14 cellular contexts compared by ENCODE assay signal in the genomic region with DNA sequence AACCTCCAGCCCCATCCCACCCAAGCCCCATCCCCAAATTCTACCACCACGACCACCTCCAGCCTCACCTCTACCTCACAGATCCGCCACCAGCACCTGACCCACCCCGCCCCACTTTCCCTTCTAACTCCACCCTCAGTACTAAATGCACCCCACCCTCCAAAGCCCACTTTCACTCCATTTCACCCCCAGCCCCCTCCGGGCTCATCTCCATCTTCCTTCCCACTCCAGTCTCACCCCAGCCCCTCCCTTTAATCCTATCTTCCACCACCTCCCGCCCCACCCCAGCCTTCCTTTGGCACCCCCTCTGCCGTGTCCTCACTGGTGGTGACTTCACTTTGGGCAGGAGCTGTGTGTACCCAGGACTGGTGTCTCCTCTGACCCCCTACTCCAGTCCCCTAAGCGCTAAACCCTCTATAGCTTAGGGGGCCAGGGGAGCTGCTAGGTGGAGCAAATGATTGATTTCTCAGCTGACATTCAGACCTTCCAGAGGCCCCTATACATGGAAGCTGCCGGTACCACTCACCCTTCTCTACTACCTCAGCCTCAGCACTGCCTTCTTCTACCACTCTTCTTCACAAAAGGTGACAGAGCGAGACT. TPM values are rescaled to one million over a fixed set of nuclear protein-coding genes. Genes with fewer than 3 reads are reported as not detected.
DNase-seq lines count a peak whose midpoint lies in the region; ATAC-seq, FAIRE-seq and TF ChIP-seq lines count a peak whose summit lies in the region.
"Had no signal": no experiment of that assay in that cellular context is flagged by ENCODE, and none has a peak within 500 bp of the region (broad histone marks: within the 10 kb centered on the region; RNA-seq: fewer than 3 reads in every experiment).

No MANE protein-coding gene starts in this region.

- H3K79me2 ChIP-seq in K562 (ENCODE audit: control insufficient read depth, insufficient read depth, low read length) (peaks cover 22% of the 10 kb centered on the region), HepG2 (ENCODE audit: insufficient read depth, low read length) (peaks cover 19% of the 10 kb centered on the region)

- H3K9ac ChIP-seq in K562 (ENCODE audit: insufficient read depth in 1 of 2, low read depth in 2 of 2, low read length in 2 of 2) (0 out of 4 replicates have a peak overlapping the region, but pooled peaks of 1 of the 2 experiments have one; percentile 34), HepG2 (ENCODE audit: insufficient read depth, low read depth, low read length) (peak overlapping the region; percentile 51; the same call in 1 of the 2 replicates)

- H3K9me3 ChIP-seq in HEK293 (ENCODE audit: control insufficient read depth, insufficient read depth, low read depth, low read length) (no peaks in the 10 kb centered on the region), K562 (replicated peaks; ENCODE audit: control insufficient read depth, insufficient read depth, low read depth, low read length) (no peaks in the 10 kb centered on the region), HepG2 (ENCODE audit: low read length) (no peaks in the 10 kb centered on the region)

- no peaks in the 10 kb centered on the region for H3K27me3 Mint-ChIP-seq in stimulated activated memory B cell treated with anti-CD40 and anti-IgM and Interleukin-4, amounts not matched to agents 10 μg/mL and 1 μg/mL and 100 μg/mL, for 72 hours
- H3K27me3 Mint-ChIP-seq in activated CD4-positive, alpha-beta T cell treated with anti-CD3 and anti-CD28 coated beads for 36 hours: peaks cover 6% of the 10 kb centered on the region

- ATAC-seq in K562: no peak
- ATAC-seq in HepG2: peak; percentile 2; the same call in 2 of the 3 replicates
- ATAC-seq in stimulated activated memory B cell treated with anti-CD40 and anti-IgM and Interleukin-4, amounts not matched to agents 10 μg/mL and 1 μg/mL and 100 μg/mL, for 72 hours: no peak
- no peak for ATAC-seq in HG02870 (IDR thresholded peaks at IDR 0.05; ENCODE audit: unreplicated experiment)
- no peak for ATAC-seq in activated CD4-positive, alpha-beta T cell treated with anti-CD3 and anti-CD28 coated beads for 36 hours
- ATAC-seq: activated T-cell treated with anti-CD3 and anti-CD28 coated beads, Interleukin-2, amount 50 U/mL, for 4 hours had no signal

- H3K9me1 ChIP-seq in K562 (ENCODE audit: control insufficient read depth, insufficient read depth, low read length): no peaks in the 10 kb centered on the region

- no peak overlapping the region for H3K27ac ChIP-seq in HEK293 (ENCODE audit: extremely low read depth, low read depth, low read length)
- H3K27ac ChIP-seq in K562 (ENCODE audit: extremely low read depth, low read depth, low read length): peak overlapping the region; percentile 68; the same call in 2 of the 3 replicates
- peak overlapping the region; percentile 34 for H3K27ac ChIP-seq in HepG2 (ENCODE audit: extremely low read length, insufficient read depth, low read length)

- H3K27me3 ChIP-seq in K562 (ENCODE audit: control insufficient read depth in 2 of 2, insufficient read depth in 2 of 2, low read length in 2 of 2) (no peaks in the 10 kb centered on the region), HepG2 (ENCODE audit: control insufficient read depth in 1 of 2, insufficient read depth in 2 of 2, low read length in 2 of 2) (peaks cover 0 to 3% of the 10 kb centered on the region in 2 experiments; a peak in 2 of 5 replicates)

- H2AFZ ChIP-seq in K562 (ENCODE audit: low read depth, low read length) (peak overlapping the region; percentile 71), HepG2 (ENCODE audit: low read length) (no peak overlapping the region)

- peaks cover 8% of the 10 kb centered on the region for H3K4me1 ChIP-seq in HEK293 (ENCODE audit: control insufficient read depth, insufficient read depth, low read length)
- peaks cover 22 to 45% of the 10 kb centered on the region in 2 experiments for H3K4me1 ChIP-seq in K562 (replicated peaks in 1 of 2; ENCODE audit: control insufficient read depth in 2 of 2, insufficient read depth in 2 of 2, low read length in 2 of 2)
- peaks cover 71% of the 10 kb centered on the region for H3K4me1 ChIP-seq in HepG2 (ENCODE audit: insufficient read depth, low read length)

- no TSS peak for BruUV-seq in K562 (replicated peaks; lab: Mats Ljungman, UMichigan)
- no TSS peak for BruUV-seq in HepG2 (replicated peaks; lab: Mats Ljungman, UMichigan)

- no peaks in the 10 kb centered on the region for H3K9me3 Mint-ChIP-seq in stimulated activated memory B cell treated with anti-CD40 and anti-IgM and Interleukin-4, amounts not matched to agents 10 μg/mL and 1 μg/mL and 100 μg/mL, for 72 hours
- H3K9me3 Mint-ChIP-seq in activated CD4-positive, alpha-beta T cell treated with anti-CD3 and anti-CD28 coated beads for 36 hours (ENCODE audit: low read depth): no peaks in the 10 kb centered on the region
- H3K9me3 Mint-ChIP-seq: activated naive CD8-positive, alpha-beta T cell treated with anti-CD3 and anti-CD28 coated beads, Interleukin-2, amount 10 ng/mL, durations not matched to agents 7 days and 5 days; activated T-cell treated with anti-CD3 and anti-CD28 coated beads, Interleukin-2, amount 50 U/mL, for 4 hours; stimulated activated naive CD8-positive, alpha-beta T cell treated with anti-CD3 and anti-CD28 coated beads, Interleukin-15, Interleukin-2, amounts not matched to agents 100 ng/mL and 50 ng/mL, for 24 hours had no signal

- peaks cover 57% of the 10 kb centered on the region for H3K4me1 Mint-ChIP-seq in stimulated activated memory B cell treated with anti-CD40 and anti-IgM and Interleukin-4, amounts not matched to agents 10 μg/mL and 1 μg/mL and 100 μg/mL, for 72 hours
- H3K4me1 Mint-ChIP-seq in activated CD4-positive, alpha-beta T cell treated with anti-CD3 and anti-CD28 coated beads for 36 hours: peaks cover 27% of the 10 kb centered on the region

- DNase-seq in K562 (ENCODE audit: extremely low read depth in 1 of 4, low spot score in 3 of 4): peak in 2 of 4 experiments; percentile 11 to 23
- DNase-seq in HepG2 (ENCODE audit: low spot score): no peak
- DNase-seq in SW 1271 (lab: John Stamatoyannopoulos, UW): no peak
- DNase-seq in activated CD4-positive, alpha-beta T cell treated with anti-CD3 and anti-CD28 coated beads for 36 hours: no peak
- DNase-seq in activated CD4-positive, alpha-beta T cell treated with anti-CD3 and anti-CD28 coated beads, Interleukin-2, amount 50 U/mL, for 4 hours: no peak
- DNase-seq: activated naive CD8-positive, alpha-beta T cell treated with anti-CD3 and anti-CD28 coated beads, Interleukin-2, amount 10 ng/mL, durations not matched to agents 7 days and 5 days; activated T-cell treated with anti-CD3 and anti-CD28 coated beads, Interleukin-2, amount 50 U/mL, for 4 hours; T-helper 9 cell had no signal

- intact Hi-C loops in K562 (cut with micrococcal nuclease): loop anchor here (2.0 to 10.0 kb wide), 2 partner anchors 29 to 145 kb away; a partner anchor contains a TSS
- intact Hi-C loops in HepG2 (cut with micrococcal nuclease; ENCODE audit: unreplicated experiment): no loop called here
- intact Hi-C loops in activated CD4-positive, alpha-beta T cell treated with anti-CD3 and anti-CD28 coated beads for 36 hours (cut with DNase I, micrococcal nuclease): loop anchor here (10.0 kb wide), 2 partner anchors 355 to 1935 kb away; a partner anchor contains a TSS

- 46% methylated on average over 4 of the region's 9 CpGs for WGBS in K562 (ENCODE audit: insufficient coverage, low coverage, missing lambda C conversion rate)
- WGBS in HepG2 (ENCODE audit: low lambda C conversion rate): 40% methylated on average over 9 of the region's 9 CpGs

- TF ChIP-seq RAD21 in K562 (CRISPR knock-in tag; conservative IDR thresholded peaks at IDR 0.05 in 1 of 2, IDR thresholded peaks at IDR 0.05 in 1 of 2) (no peak), HepG2 (CRISPR knock-in tag; IDR thresholded peaks at IDR 0.05) (no peak)

- FAIRE-seq in K562 (lab: Jason Lieb, UNC) (no peak), HepG2 (lab: Jason Lieb, UNC) (no peak)

- TF ChIP-seq CTCF in HEK293 (tag by site-specific recombination; IDR thresholded peaks at IDR 0.05): no peak
- TF ChIP-seq CTCF in K562 (IDR thresholded peaks at IDR 0.05 in 2 of 3, conservative IDR thresholded peaks at IDR 0.05 in 1 of 3; ENCODE audit: insufficient read depth in 2 of 3, low read depth in 1 of 3, low read length in 3 of 3): no peak
- no peak for TF ChIP-seq CTCF in HepG2 (CRISPR knock-in tag; IDR thresholded peaks at IDR 0.05)

- no peak overlapping the region for H3K4me3 ChIP-seq in HEK293 (ENCODE audit: low read depth, low read length)
- H3K4me3 ChIP-seq in K562: no peak overlapping the region
- peak overlapping the region; percentile 2 to 49 (median 21); a peak in 4 of 6 replicates for H3K4me3 ChIP-seq in HepG2 (replicated peaks in 1 of 3; ENCODE audit: insufficient read depth in 1 of 3, low read depth in 2 of 3, low read length in 3 of 3)

- no peak for TF ChIP-seq EP300 in K562 (IDR thresholded peaks at IDR 0.05; ENCODE audit: low read length)
- no peak for TF ChIP-seq EP300 in HepG2 (IDR thresholded peaks at IDR 0.05; ENCODE audit: low read depth in 2 of 2, low read length in 2 of 2)
- TF ChIP-seq EP300 in HepG2 (CRISPR knock-in tag; IDR thresholded peaks at IDR 0.05; ENCODE audit: borderline replicate concordance): no peak

- POLR2A ChIA-PET in HEK293 (lab: Yijun Ruan, JAX): no interaction called here
- POLR2A ChIA-PET in K562 (lab: Yijun Ruan, JAX): interaction anchor here (0.6 to 1.1 kb wide), 2 partner anchors 19 to 87 kb away, joined by 3 read pairs; no protein-coding TSS in a partner anchor
- POLR2A ChIA-PET in HepG2 (lab: Yijun Ruan, JAX): interaction anchor here (1.0 to 1.5 kb wide), 3 partner anchors 26 to 144 kb away, joined by 3 to 4 read pairs (median 3); a partner anchor contains a TSS
- POLR2A ChIA-PET in activated CD4-positive, alpha-beta T cell treated with anti-CD3 and anti-CD28 coated beads for 36 hours (lab: Charles Lee): no interaction called here

- in situ Hi-C loops in K562 (cut with MboI): no loop called here
- in situ Hi-C loops in HepG2 (cut with HindIII; ENCODE audit: extremely low pct_ligation_motif_present, low pct_unique_long_range_greater_than_20kb): no loop called here

- no peak overlapping the region for H3K4me3 Mint-ChIP-seq in stimulated activated memory B cell treated with anti-CD40 and anti-IgM and Interleukin-4, amounts not matched to agents 10 μg/mL and 1 μg/mL and 100 μg/mL, for 72 hours
- H3K4me3 Mint-ChIP-seq in activated CD4-positive, alpha-beta T cell treated with anti-CD3 and anti-CD28 coated beads for 36 hours: no peak overlapping the region
- H3K4me3 Mint-ChIP-seq: activated naive CD8-positive, alpha-beta T cell treated with anti-CD3 and anti-CD28 coated beads, Interleukin-2, amount 10 ng/mL, durations not matched to agents 7 days and 5 days; activated T-cell treated with anti-CD3 and anti-CD28 coated beads, Interleukin-2, amount 50 U/mL, for 4 hours; stimulated activated naive CD8-positive, alpha-beta T cell treated with anti-CD3 and anti-CD28 coated beads, Interleukin-15, Interleukin-2, amounts not matched to agents 100 ng/mL and 50 ng/mL, for 24 hours had no signal

- H3K4me2 ChIP-seq in K562 (ENCODE audit: insufficient read depth, low read length) (no peak overlapping the region), HepG2 (ENCODE audit: low read depth, low read length) (peak overlapping the region; percentile 85)

- CTCF ChIA-PET in HEK293 (lab: Yijun Ruan, JAX) (interaction anchor here (0.7 to 5.0 kb wide), 12 partner anchors 15 to 342 kb away, joined by 3 to 60 read pairs (median 4); no protein-coding TSS in a partner anchor), K562 (lab: Yijun Ruan, JAX; ENCODE audit: low intra/inter-chr PET ratio) (interaction anchor here (1.2 kb wide), 2 partner anchors 27 to 156 kb away, joined by 3 to 6 read pairs; no protein-coding TSS in a partner anchor), HepG2 (lab: Yijun Ruan, JAX; ENCODE audit: low intra/inter-chr PET ratio, low total read pairs) (interaction anchor here (0.9 to 2.5 kb wide), 6 partner anchors 29 to 158 kb away, joined by 3 to 30 read pairs (median 4); no protein-coding TSS in a partner anchor)
- CTCF ChIA-PET in activated CD4-positive, alpha-beta T cell treated with anti-CD3 and anti-CD28 coated beads for 36 hours (lab: Charles Lee): interaction anchor here (1.1 to 5.0 kb wide), 4 partner anchors 33 to 308 kb away, joined by 3 to 18 read pairs (median 8); no protein-coding TSS in a partner anchor

- H4K20me1 ChIP-seq in K562 (replicated peaks; ENCODE audit: control insufficient read depth, insufficient read depth, low read length): peaks cover 8% of the 10 kb centered on the region; the same call in 1 of the 2 replicates
- peaks cover 13% of the 10 kb centered on the region for H4K20me1 ChIP-seq in HepG2 (ENCODE audit: insufficient read depth, low read length)

- peak overlapping the region; percentile 42 for H3K27ac Mint-ChIP-seq in stimulated activated memory B cell treated with anti-CD40 and anti-IgM and Interleukin-4, amounts not matched to agents 10 μg/mL and 1 μg/mL and 100 μg/mL, for 72 hours
- no peak overlapping the region for H3K27ac Mint-ChIP-seq in activated CD4-positive, alpha-beta T cell treated with anti-CD3 and anti-CD28 coated beads for 36 hours
- H3K27ac Mint-ChIP-seq: activated naive CD8-positive, alpha-beta T cell treated with anti-CD3 and anti-CD28 coated beads, Interleukin-2, amount 10 ng/mL, durations not matched to agents 7 days and 5 days; stimulated activated naive CD8-positive, alpha-beta T cell treated with anti-CD3 and anti-CD28 coated beads, Interleukin-15, Interleukin-2, amounts not matched to agents 100 ng/mL and 50 ng/mL, for 24 hours had no signal

- TF ChIP-seq POLR2A in K562 (conservative IDR thresholded peaks at IDR 0.05): no peak
- TF ChIP-seq POLR2A in HepG2 (IDR thresholded peaks at IDR 0.05; ENCODE audit: insufficient read depth in 1 of 2, low read depth in 2 of 2, low read length in 2 of 2): no peak

- H3K36me3 Mint-ChIP-seq in stimulated activated memory B cell treated with anti-CD40 and anti-IgM and Interleukin-4, amounts not matched to agents 10 μg/mL and 1 μg/mL and 100 μg/mL, for 72 hours: no peaks in the 10 kb centered on the region
- peaks cover 4% of the 10 kb centered on the region for H3K36me3 Mint-ChIP-seq in activated CD4-positive, alpha-beta T cell treated with anti-CD3 and anti-CD28 coated beads for 36 hours (ENCODE audit: low read depth)

- peaks cover 0 to 12% of the 10 kb centered on the region in 2 experiments; a peak in 1 of 3 replicates for H3K36me3 ChIP-seq in HEK293 (ENCODE audit: control insufficient read depth in 2 of 2, insufficient read depth in 1 of 2, low read length in 2 of 2)
- peaks cover 14% of the 10 kb centered on the region for H3K36me3 ChIP-seq in K562 (ENCODE audit: control insufficient read depth, insufficient read depth, low read length)
- H3K36me3 ChIP-seq in HepG2 (replicated peaks in 1 of 2; ENCODE audit: control insufficient read depth in 1 of 2, insufficient read depth in 2 of 2, low read length in 2 of 2): peaks cover 2% of the 10 kb centered on the region in 2 experiments; a peak in 3 of 5 replicates

RNA-seq across cellular contexts. Expression of a gene that starts 2.8 kb away (rescaled TPM):
- 50.9 and 82.3 TPM in 2 replicates for total RNA-seq in K562 (2011; cell fraction: chromatin; rRNA removed; ENCODE audit: low replicate concordance)
- 32.7 and 35.1 TPM in 2 replicates for total RNA-seq in K562 (2011; cell fraction: nucleolus; rRNA removed)
- 58.5 and 68.4 TPM in 2 replicates for total RNA-seq in K562 (2011; cell fraction: nucleoplasm; rRNA removed)
- 69.8 and 82.5 TPM in 2 replicates for total RNA-seq in K562 (2014; rRNA removed)
- 27.2 and 29.9 TPM in 2 replicates for total RNA-seq in K562 (2014; rRNA removed; fragmentation: Illumina TruSeq; extraction: Trizol)
- 35.4 and 36.3 TPM in 2 replicates for total RNA-seq in K562 (2015; rRNA removed; fragmentation: Illumina TruSeq; extraction: Trizol)
- 97.3 and 99.1 TPM in 2 replicates for total RNA-seq in K562 (2021)
- 20.8 and 26.5 TPM in 2 replicates for polyA plus RNA-seq in K562 (2011; rRNA removed)
- polyA plus RNA-seq in K562 (2011; cell fraction: cytosol; rRNA removed): 15.1 and 25.0 TPM in 2 replicates
- polyA plus RNA-seq in K562 (2011; cell fraction: nucleus; rRNA removed): 91.8 and 160 TPM in 2 replicates
- polyA plus RNA-seq in K562 (2012): 78.4 and 79.6 TPM in 2 replicates
- 104 and 119 TPM in 2 replicates for polyA plus RNA-seq in K562 (2014; fragmentation: Illumina TruSeq; extraction: Trizol)
- polyA plus RNA-seq in K562 (2014; fragmentation: Nextera tagmentation; extraction: Ambion mirVana): 10 to 100 TPM; 39.3 to 47.0 TPM
- polyA plus RNA-seq in K562 (2014; rRNA removed): 53.8 and 71.3 TPM in 2 replicates
- polyA minus RNA-seq in K562 (2011; rRNA and poly(A)+ RNA removed): 26.7 and 47.1 TPM in 2 replicates
- polyA minus RNA-seq in K562 (2011; cell fraction: cytosol; rRNA and poly(A)+ RNA removed): 11.0 and 17.7 TPM in 2 replicates
- polyA minus RNA-seq in K562 (2011; cell fraction: nucleus; rRNA and poly(A)+ RNA removed): 47.0 and 118 TPM in 2 replicates
- total RNA-seq in HepG2 (2016; rRNA removed; fragmentation: Illumina TruSeq; extraction: Trizol): 62.7 and 74.0 TPM in 2 replicates
- 27.0 and 31.9 TPM in 2 replicates for total RNA-seq in HepG2 (2016; cell fraction: cytosol; rRNA removed; fragmentation: Illumina TruSeq; extraction: Trizol; ENCODE audit: low read depth)
- 67.3 and 70.8 TPM in 2 replicates for total RNA-seq in HepG2 (2016; cell fraction: insoluble cytoplasmic fraction; rRNA removed; fragmentation: Illumina TruSeq; extraction: Trizol)
- 34.0 and 35.0 TPM in 2 replicates for total RNA-seq in HepG2 (2016; cell fraction: membrane; rRNA removed; fragmentation: Illumina TruSeq; extraction: Trizol)
- 57.9 and 59.7 TPM in 2 replicates for total RNA-seq in HepG2 (2016; cell fraction: nucleus; rRNA removed; fragmentation: Illumina TruSeq; extraction: Trizol)
- polyA plus RNA-seq in HepG2 (2011; rRNA removed): 22.9 and 31.9 TPM in 2 replicates
- polyA plus RNA-seq in HepG2 (2011; cell fraction: cytosol; rRNA removed): 24.0 and 30.9 TPM in 2 replicates
- polyA plus RNA-seq in HepG2 (2011; cell fraction: nucleus; rRNA removed): 94.8 and 100 TPM in 2 replicates
- polyA plus RNA-seq in HepG2 (2012): 82.3 and 83.4 TPM in 2 replicates
- polyA plus RNA-seq in HepG2 (2016; cell fraction: cytosol; fragmentation: Illumina TruSeq; extraction: Trizol; ENCODE audit: low read depth): 54.9 and 58.8 TPM in 2 replicates
- 139 and 153 TPM in 2 replicates for polyA plus RNA-seq in HepG2 (2016; cell fraction: insoluble cytoplasmic fraction; fragmentation: Illumina TruSeq; extraction: Trizol; ENCODE audit: low read depth)
- 55.7 and 56.7 TPM in 2 replicates for polyA plus RNA-seq in HepG2 (2016; cell fraction: membrane; fragmentation: Illumina TruSeq; extraction: Trizol; ENCODE audit: low read depth)
- 105 and 116 TPM in 2 replicates for polyA plus RNA-seq in HepG2 (2016; cell fraction: nucleus; fragmentation: Illumina TruSeq; extraction: Trizol; ENCODE audit: insufficient read depth, low read depth)
- 23.6 and 36.6 TPM in 2 replicates for polyA minus RNA-seq in HepG2 (2011; rRNA and poly(A)+ RNA removed; ENCODE audit: low replicate concordance)
- 11.3 and 16.5 TPM in 2 replicates for polyA minus RNA-seq in HepG2 (2011; cell fraction: cytosol; rRNA and poly(A)+ RNA removed)
- 149 and 165 TPM in 2 replicates for polyA minus RNA-seq in HepG2 (2011; cell fraction: nucleus; rRNA and poly(A)+ RNA removed)
- 10 to 100 TPM; 71.3 to 78.1 TPM for total RNA-seq in activated CD4-positive, alpha-beta T cell treated with anti-CD3 and anti-CD28 coated beads for 36 hours

RNA-seq across cellular contexts. Expression of a gene that starts 21.8 kb away (rescaled TPM):
- total RNA-seq in K562 (2011; cell fraction: chromatin; rRNA removed; ENCODE audit: low replicate concordance): not detected in 2 replicates
- total RNA-seq in K562 (2011; cell fraction: nucleolus; rRNA removed): not detected in 2 replicates
- total RNA-seq in K562 (2011; cell fraction: nucleoplasm; rRNA removed): not detected in 2 replicates
- total RNA-seq in K562 (2014; rRNA removed) (not detected in 2 replicates), K562 (2014; rRNA removed; fragmentation: Illumina TruSeq; extraction: Trizol) (not detected in 2 replicates), K562 (2015; rRNA removed; fragmentation: Illumina TruSeq; extraction: Trizol) (0.07 TPM in 1 of 2 replicates, not detected in the other), K562 (2021) (not detected in 2 replicates), HepG2 (2016; rRNA removed; fragmentation: Illumina TruSeq; extraction: Trizol) (not detected in 2 replicates)
- polyA plus RNA-seq in K562 (2011; rRNA removed) (not detected in 2 replicates), K562 (2014; fragmentation: Illumina TruSeq; extraction: Trizol) (not detected in 2 replicates), K562 (2014; fragmentation: Nextera tagmentation; extraction: Ambion mirVana) (under 1 TPM in 1 of 2 experiments, not detected in 1; 0.07 TPM), K562 (2014; rRNA removed) (not detected in 2 replicates), HepG2 (2011; rRNA removed) (not detected in 2 replicates)
- 0.01 TPM in 1 of 2 replicates, not detected in the other for polyA plus RNA-seq in K562 (2011; cell fraction: cytosol; rRNA removed)
- polyA plus RNA-seq in K562 (2011; cell fraction: nucleus; rRNA removed): not detected in 2 replicates
- polyA plus RNA-seq in K562 (2012): 0.05 and 0.17 TPM in 2 replicates
- not detected in 2 replicates for polyA minus RNA-seq in K562 (2011; rRNA and poly(A)+ RNA removed)
- not detected in 2 replicates for polyA minus RNA-seq in K562 (2011; cell fraction: cytosol; rRNA and poly(A)+ RNA removed)
- polyA minus RNA-seq in K562 (2011; cell fraction: nucleus; rRNA and poly(A)+ RNA removed): not detected in 2 replicates
- not detected in 2 replicates for total RNA-seq in HepG2 (2016; cell fraction: cytosol; rRNA removed; fragmentation: Illumina TruSeq; extraction: Trizol; ENCODE audit: low read depth)
- not detected in 2 replicates for total RNA-seq in HepG2 (2016; cell fraction: insoluble cytoplasmic fraction; rRNA removed; fragmentation: Illumina TruSeq; extraction: Trizol)
- not detected in 2 replicates for total RNA-seq in HepG2 (2016; cell fraction: membrane; rRNA removed; fragmentation: Illumina TruSeq; extraction: Trizol)
- not detected in 2 replicates for total RNA-seq in HepG2 (2016; cell fraction: nucleus; rRNA removed; fragmentation: Illumina TruSeq; extraction: Trizol)
- polyA plus RNA-seq in HepG2 (2011; cell fraction: cytosol; rRNA removed): not detected in 2 replicates
- polyA plus RNA-seq in HepG2 (2011; cell fraction: nucleus; rRNA removed): not detected in 2 replicates
- polyA plus RNA-seq in HepG2 (2012): not detected in 2 replicates
- not detected in 2 replicates for polyA plus RNA-seq in HepG2 (2016; cell fraction: cytosol; fragmentation: Illumina TruSeq; extraction: Trizol; ENCODE audit: low read depth)
- not detected in 2 replicates for polyA plus RNA-seq in HepG2 (2016; cell fraction: insoluble cytoplasmic fraction; fragmentation: Illumina TruSeq; extraction: Trizol; ENCODE audit: low read depth)
- polyA plus RNA-seq in HepG2 (2016; cell fraction: membrane; fragmentation: Illumina TruSeq; extraction: Trizol; ENCODE audit: low read depth): not detected in 2 replicates
- not detected in 2 replicates for polyA plus RNA-seq in HepG2 (2016; cell fraction: nucleus; fragmentation: Illumina TruSeq; extraction: Trizol; ENCODE audit: insufficient read depth, low read depth)
- not detected in 2 replicates for polyA minus RNA-seq in HepG2 (2011; rRNA and poly(A)+ RNA removed; ENCODE audit: low replicate concordance)
- polyA minus RNA-seq in HepG2 (2011; cell fraction: cytosol; rRNA and poly(A)+ RNA removed): not detected in 2 replicates
- not detected in 2 replicates for polyA minus RNA-seq in HepG2 (2011; cell fraction: nucleus; rRNA and poly(A)+ RNA removed)
- not detected for total RNA-seq in activated CD4-positive, alpha-beta T cell treated with anti-CD3 and anti-CD28 coated beads for 36 hours
- total RNA-seq: activated naive CD8-positive, alpha-beta T cell treated with anti-CD3 and anti-CD28 coated beads, Interleukin-2, amount 10 ng/mL, durations not matched to agents 7 days and 5 days; activated T-cell treated with anti-CD3 and anti-CD28 coated beads, Interleukin-2, amount 50 U/mL, for 4 hours; H4; HT1080 had no signal

Comparison
In these comparisons a context has a peak if more than half of its experiments do, and no peak if none do; other contexts are left out.
1. H3K4me3 ChIP-seq: peak in HepG2 (3 of 3); none in HEK293 (single experiment) and K562 (single experiment).
2. POLR2A ChIA-PET loops: an anchor here in K562 (0.6 to 1.1 kb wide) and HepG2 (1.0 to 1.5 kb wide); none called in HEK293 and activated CD4-positive, alpha-beta T cell treated with anti-CD3 and anti-CD28 coated beads for 36 hours.